27 cellular contexts compared by ENCODE assay signal in the genomic region with DNA sequence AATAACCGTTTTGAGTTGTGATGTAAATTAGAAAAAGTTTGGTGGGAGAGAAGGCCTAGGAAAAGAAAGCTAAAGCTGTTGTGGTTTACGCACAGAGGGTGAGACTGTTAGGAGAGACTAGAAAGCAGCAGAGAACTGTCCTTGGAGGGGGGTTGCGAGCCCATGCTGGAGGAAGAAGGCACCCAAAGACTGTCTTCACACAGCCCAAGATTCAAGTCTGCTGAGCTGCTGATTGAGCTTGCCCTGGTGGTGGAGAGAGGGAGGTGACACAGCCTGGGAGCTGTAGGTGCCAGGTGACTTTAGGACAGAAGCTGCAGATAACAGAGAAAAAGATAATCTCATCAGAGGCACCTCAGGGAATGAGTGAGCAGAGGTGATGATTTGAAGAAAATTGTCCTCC. TPM values are rescaled to one million over a fixed set of nuclear protein-coding genes. Genes with fewer than 3 reads are reported as not detected.
DNase-seq lines count a peak whose midpoint lies in the region; ATAC-seq, FAIRE-seq and TF ChIP-seq lines count a peak whose summit lies in the region.
"Had no signal": no experiment of that assay in that cellular context is flagged by ENCODE, and none has a peak within 500 bp of the region (broad histone marks: within the 10 kb centered on the region; RNA-seq: fewer than 3 reads in every experiment).

No MANE protein-coding gene starts in this region.

- intact Hi-C loops in K562 (cut with micrococcal nuclease), result no loop called here
- intact Hi-C loops in natural killer cell (cut with micrococcal nuclease), result no loop called here

- TF ChIP-seq EP300 in K562 (IDR thresholded peaks at IDR 0.05; ENCODE audit: low read length), result no peak

- WGBS in K562 (ENCODE audit: insufficient coverage, low coverage, missing lambda C conversion rate), result 28% methylated on average over 3 of the region's 3 CpGs

- no peaks in the 10 kb centered on the region for H3K36me3 ChIP-seq in K562 (ENCODE audit: control insufficient read depth, insufficient read depth, low read length)
- H3K36me3 ChIP-seq: heart right ventricle, lower lobe of right lung, pancreas had no signal

- no TSS peak for BruUV-seq in K562 (replicated peaks; lab: Mats Ljungman, UMichigan)

- H4K20me1 ChIP-seq in K562 (replicated peaks; ENCODE audit: control insufficient read depth, insufficient read depth, low read length), result no peaks in the 10 kb centered on the region

- H3K27ac Mint-ChIP-seq in neural crest cell (ENCODE audit: unreplicated experiment) (no peak overlapping the region), natural killer cell (no peak overlapping the region)
- H3K27ac Mint-ChIP-seq: nephron progenitor cell had no signal

- FAIRE-seq in K562 (lab: Jason Lieb, UNC), result no peak
- FAIRE-seq: D721Med, GM19239, pancreas had no signal

- H3K9me3 ChIP-seq in K562 (replicated peaks; ENCODE audit: control insufficient read depth, insufficient read depth, low read depth, low read length), result no peaks in the 10 kb centered on the region
- H3K9me3 ChIP-seq: heart right ventricle, lower lobe of right lung, mucosa of descending colon, pancreas had no signal

- CTCF ChIA-PET in HEK293T (lab: Yijun Ruan, JAX), result interaction anchor here (0.6 to 2.5 kb wide), 2 partner anchors 11 to 509 kb away, joined by 3 to 6 read pairs; no protein-coding TSS in a partner anchor
- CTCF ChIA-PET in K562 (lab: Yijun Ruan, JAX; ENCODE audit: low intra/inter-chr PET ratio), result no interaction called here

- H3K4me2 ChIP-seq in K562 (ENCODE audit: insufficient read depth, low read length), result no peak overlapping the region
- H3K4me2 ChIP-seq: PC-9 had no signal

- DNase-seq in ELF-1 (ENCODE audit: low read depth, low spot score), result peak; percentile 4
- peak; percentile 31 for DNase-seq in HEK293T (ENCODE audit: extremely low spot score)
- DNase-seq in K562 (ENCODE audit: extremely low read depth in 1 of 4, low spot score in 3 of 4), result no peak
- DNase-seq in neural crest cell (ENCODE audit: low read depth, low spot score), result no peak
- DNase-seq in natural killer cell, result no peak
- no peak for DNase-seq in NCI-H774 (lab: John Stamatoyannopoulos, UW)
- no peak for DNase-seq in C1 segment of cervical spinal cord (lab: John Stamatoyannopoulos, UW)
- DNase-seq: activated CD8-positive, alpha-beta memory T cell treated with anti-CD3 and anti-CD28 coated beads, Interleukin-2, amount 50 U/mL, for 4 hours; activated naive CD4-positive, alpha-beta T cell treated with anti-CD3 and anti-CD28 coated beads, Interleukin-2, amount 50 U/mL, for 16 hours; amygdala; EL; foreskin fibroblast; heart right ventricle; lower lobe of right lung; mucosa of descending colon; nephron progenitor cell; pancreas; PC-9; Right ventricle myocardium superior; stimulated activated CD4-positive, alpha-beta T cell treated with anti-CD3 and anti-CD28 coated beads, Interleukin-12 subunit alpha, Interleukin-12 subunit beta, amount 100 ng/mL, for 4 hours; stimulated activated CD4-positive, alpha-beta T cell treated with anti-CD3 and anti-CD28 coated beads, Interleukin-4, amount 100 ng/mL, for 1 hour; trophoblast cell had no signal

- H3K27me3 ChIP-seq in K562 (ENCODE audit: control insufficient read depth in 2 of 2, insufficient read depth in 2 of 2, low read length in 2 of 2), result peaks cover 0 to 9% of the 10 kb centered on the region in 2 experiments; a peak in 1 of 5 replicates
- H3K27me3 ChIP-seq: heart right ventricle, pancreas had no signal

- POLR2A ChIA-PET in HEK293T (lab: Yijun Ruan, JAX), result interaction anchor here (1.0 kb wide), 1 partner anchor 18 kb away, joined by 6 read pairs; a partner anchor contains a TSS
- POLR2A ChIA-PET in K562 (lab: Yijun Ruan, JAX), result interaction anchor here (0.6 to 1.1 kb wide), 3 partner anchors 21 to 529 kb away, joined by 3 to 6 read pairs (median 3); no protein-coding TSS in a partner anchor

- no peak overlapping the region for H2AFZ ChIP-seq in K562 (ENCODE audit: low read depth, low read length)
- H2AFZ ChIP-seq: PC-9 had no signal

- no peak for TF ChIP-seq RAD21 in K562 (CRISPR knock-in tag; conservative IDR thresholded peaks at IDR 0.05 in 1 of 2, IDR thresholded peaks at IDR 0.05 in 1 of 2)

- TF ChIP-seq CTCF in K562 (IDR thresholded peaks at IDR 0.05 in 2 of 3, conservative IDR thresholded peaks at IDR 0.05 in 1 of 3; ENCODE audit: insufficient read depth in 2 of 3, low read depth in 1 of 3, low read length in 3 of 3) (peak in 1 of 3 experiments; percentile 18; a peak in 1 of 6 replicates), neural crest cell (conservative IDR thresholded peaks at IDR 0.05) (peak; percentile 18), natural killer cell (IDR thresholded peaks at IDR 0.05) (no peak)

- H3K9me3 Mint-ChIP-seq in neural crest cell (no peaks in the 10 kb centered on the region), natural killer cell (no peaks in the 10 kb centered on the region)

- H3K4me3 Mint-ChIP-seq in neural crest cell, result no peak overlapping the region
- no peak overlapping the region for H3K4me3 Mint-ChIP-seq in natural killer cell
- H3K4me3 Mint-ChIP-seq: nephron progenitor cell had no signal

- H3K4me1 Mint-ChIP-seq in neural crest cell (no peaks in the 10 kb centered on the region), natural killer cell (no peaks in the 10 kb centered on the region)
- H3K4me1 Mint-ChIP-seq: nephron progenitor cell had no signal

- no peaks in the 10 kb centered on the region for H3K9me1 ChIP-seq in K562 (ENCODE audit: control insufficient read depth, insufficient read depth, low read length)

- no peak overlapping the region for H3K27ac ChIP-seq in K562 (ENCODE audit: extremely low read depth, low read depth, low read length)
- H3K27ac ChIP-seq: C4-2B, heart right ventricle, lower lobe of right lung, pancreas, PC-9, VCaP had no signal

- H3K27me3 Mint-ChIP-seq in neural crest cell (ENCODE audit: low read depth) (peaks cover 14% of the 10 kb centered on the region), natural killer cell (ENCODE audit: low read depth in 2 of 2) (peaks cover 8 to 44% of the 10 kb centered on the region in 2 donors)

- peak; percentile 69 for ATAC-seq in K562
- ATAC-seq in natural killer cell, result no peak
- ATAC-seq: heart right ventricle, lower lobe of right lung, mucosa of descending colon, pancreas, sciatic nerve had no signal

- H3K9ac ChIP-seq in K562 (ENCODE audit: insufficient read depth in 1 of 2, low read depth in 2 of 2, low read length in 2 of 2), result no peak overlapping the region

- H3K79me2 ChIP-seq in K562 (ENCODE audit: control insufficient read depth, insufficient read depth, low read length), result no peaks in the 10 kb centered on the region

- TF ChIP-seq POLR2A in K562 (conservative IDR thresholded peaks at IDR 0.05), result no peak

- no peak overlapping the region for H3K4me3 ChIP-seq in K562
- H3K4me3 ChIP-seq: heart right ventricle, lower lobe of right lung, mucosa of descending colon, pancreas, PC-9 had no signal

- in situ Hi-C loops in K562 (cut with MboI), result no loop called here

- no peaks in the 10 kb centered on the region for H3K4me1 ChIP-seq in K562 (replicated peaks in 1 of 2; ENCODE audit: control insufficient read depth in 2 of 2, insufficient read depth in 2 of 2, low read length in 2 of 2)
- H3K4me1 ChIP-seq: heart right ventricle, lower lobe of right lung, pancreas had no signal

- H3K36me3 Mint-ChIP-seq in neural crest cell (ENCODE audit: low read depth), result no peaks in the 10 kb centered on the region
- no peaks in the 10 kb centered on the region for H3K36me3 Mint-ChIP-seq in natural killer cell

TF ChIP-seq in HEK293T, 16 proteins besides CTCF, POLR2A, EP300 and RAD21 (continues in another document):
- TF ChIP-seq, protein P1, sequence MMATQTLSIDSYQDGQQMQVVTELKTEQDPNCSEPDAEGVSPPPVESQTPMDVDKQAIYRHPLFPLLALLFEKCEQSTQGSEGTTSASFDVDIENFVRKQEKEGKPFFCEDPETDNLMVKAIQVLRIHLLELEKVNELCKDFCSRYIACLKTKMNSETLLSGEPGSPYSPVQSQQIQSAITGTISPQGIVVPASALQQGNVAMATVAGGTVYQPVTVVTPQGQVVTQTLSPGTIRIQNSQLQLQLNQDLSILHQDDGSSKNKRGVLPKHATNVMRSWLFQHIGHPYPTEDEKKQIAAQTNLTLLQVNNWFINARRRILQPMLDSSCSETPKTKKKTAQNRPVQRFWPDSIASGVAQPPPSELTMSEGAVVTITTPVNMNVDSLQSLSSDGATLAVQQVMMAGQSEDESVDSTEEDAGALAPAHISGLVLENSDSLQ (IDR thresholded peaks at IDR 0.05), result no peak
- no peak for TF ChIP-seq L3MBTL2 (conservative IDR thresholded peaks at IDR 0.05)

TF ChIP-seq in K562, 482 proteins besides CTCF, POLR2A, EP300 and RAD21 (continues in another document):
- TF ChIP-seq WHSC1 (IDR thresholded peaks at IDR 0.05; ENCODE audit: low read length) (no peak), HDAC3 (IDR thresholded peaks at IDR 0.05; ENCODE audit: borderline replicate concordance, partially characterized antibody) (no peak), NR2F6 (CRISPR knock-in tag; IDR thresholded peaks at IDR 0.05) (no peak), RFX5 (IDR thresholded peaks at IDR 0.05; ENCODE audit: low read depth, low read length) (no peak)
- TF ChIP-seq, protein P2, sequence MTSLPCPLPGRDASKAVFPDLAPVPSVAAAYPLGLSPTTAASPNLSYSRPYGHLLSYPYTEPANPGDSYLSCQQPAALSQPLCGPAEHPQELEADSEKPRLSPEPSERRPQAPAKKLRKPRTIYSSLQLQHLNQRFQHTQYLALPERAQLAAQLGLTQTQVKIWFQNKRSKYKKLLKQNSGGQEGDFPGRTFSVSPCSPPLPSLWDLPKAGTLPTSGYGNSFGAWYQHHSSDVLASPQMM (CRISPR knock-in tag; IDR thresholded peaks at IDR 0.05), result no peak

RNA-seq across cellular contexts. Expression of a gene that starts 18.3 kb away (rescaled TPM):
- total RNA-seq in K562 (2011; cell fraction: chromatin; rRNA removed; ENCODE audit: low replicate concordance), result 16.1 and 23.2 TPM in 2 replicates
- total RNA-seq in K562 (2011; cell fraction: nucleolus; rRNA removed), result 13.3 and 14.8 TPM in 2 replicates
- total RNA-seq in K562 (2011; cell fraction: nucleoplasm; rRNA removed), result 14.8 and 22.7 TPM in 2 replicates
- total RNA-seq in K562 (2014; rRNA removed), result 1.4 and 1.5 TPM in 2 replicates
- 1.9 and 2.6 TPM in 2 replicates for total RNA-seq in K562 (2014; rRNA removed; fragmentation: Illumina TruSeq; extraction: Trizol)
- total RNA-seq in K562 (2015; rRNA removed; fragmentation: Illumina TruSeq; extraction: Trizol), result 0.94 and 1.1 TPM in 2 replicates
- total RNA-seq in K562 (2021), result 1.8 and 2.8 TPM in 2 replicates
- polyA plus RNA-seq in K562 (2011; rRNA removed), result 3.3 and 7.4 TPM in 2 replicates
- 8.9 and 20.6 TPM in 2 replicates for polyA plus RNA-seq in K562 (2011; cell fraction: cytosol; rRNA removed)
- 11.1 and 28.8 TPM in 2 replicates for polyA plus RNA-seq in K562 (2011; cell fraction: nucleus; rRNA removed)
- 0.82 and 1.3 TPM in 2 replicates for polyA plus RNA-seq in K562 (2012)
- 1.9 and 2.4 TPM in 2 replicates for polyA plus RNA-seq in K562 (2014; fragmentation: Illumina TruSeq; extraction: Trizol)
- 1 to 10 TPM in 1 of 2 experiments, under 1 TPM in 1; 0.93 to 1.0 TPM for polyA plus RNA-seq in K562 (2014; fragmentation: Nextera tagmentation; extraction: Ambion mirVana)
- 2.9 and 3.2 TPM in 2 replicates for polyA plus RNA-seq in K562 (2014; rRNA removed)
- polyA minus RNA-seq in K562 (2011; rRNA and poly(A)+ RNA removed), result 3.9 and 7.9 TPM in 2 replicates
- 1.5 TPM in 1 of 2 replicates, not detected in the other for polyA minus RNA-seq in K562 (2011; cell fraction: cytosol; rRNA and poly(A)+ RNA removed)
- polyA minus RNA-seq in K562 (2011; cell fraction: nucleus; rRNA and poly(A)+ RNA removed), result 7.6 and 13.1 TPM in 2 replicates
- total RNA-seq in neural crest cell, result 0.30 and 0.68 TPM in 2 replicates
- under 1 TPM; 0.24 to 0.41 (median 0.33) TPM for total RNA-seq in natural killer cell

Comparison
In these comparisons a context has a peak if more than half of its experiments do, and no peak if none do; other contexts are left out.
1. DNase-seq: peak in ELF-1 (single experiment) and HEK293T (single experiment); none in K562 (0 of 4), neural crest cell (single experiment), natural killer cell (single experiment), NCI-H774 (single experiment) and C1 segment of cervical spinal cord (0 of 14).